14 cellular contexts compared by ENCODE assay signal in the genomic region with DNA sequence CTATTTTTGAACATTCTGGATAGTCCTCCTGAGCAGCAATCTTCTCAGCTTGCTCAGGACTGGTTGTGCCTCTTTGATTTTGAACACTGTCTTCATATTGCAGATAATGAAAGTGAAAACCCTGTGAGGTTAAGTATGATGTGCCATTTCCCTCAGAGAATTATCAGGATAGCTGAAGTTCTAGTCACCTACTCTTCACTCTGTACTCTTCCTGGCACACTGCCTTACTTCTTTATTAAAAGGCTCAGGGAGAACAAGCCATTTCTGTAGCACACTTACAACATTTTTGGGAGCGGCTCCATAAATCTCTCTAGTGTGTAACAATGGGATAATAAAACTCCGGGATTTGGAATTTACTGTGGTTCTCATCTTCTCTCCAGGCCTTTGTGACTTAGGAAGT. TPM values are rescaled to one million over a fixed set of nuclear protein-coding genes. Genes with fewer than 3 reads are reported as not detected.
DNase-seq lines count a peak whose midpoint lies in the region; ATAC-seq and TF ChIP-seq lines count a peak whose summit lies in the region.
"Had no signal": no experiment of that assay in that cellular context is flagged by ENCODE, and none has a peak within 500 bp of the region (broad histone marks: within the 10 kb centered on the region; RNA-seq: fewer than 3 reads in every experiment).

No MANE protein-coding gene starts in this region.

- DNase-seq in ELR (ENCODE audit: low read depth): peak; percentile 15
- peak; percentile 38 for DNase-seq in MM.1S
- DNase-seq in iris pigment epithelial cell (ENCODE audit: low read depth): peak; percentile 7
- DNase-seq in DMS114 treated with DMSO at 0.1 percent for 48 hours (lab: John Stamatoyannopoulos, UW; ENCODE audit: unreplicated experiment): no peak
- DNase-seq in NOMO-1 treated with dmso at 0.1 percent for 144 hours (lab: John Stamatoyannopoulos, UW; ENCODE audit: unreplicated experiment): no peak
- DNase-seq in thyroid gland: no peak
- DNase-seq in NCI-H526 (lab: John Stamatoyannopoulos, UW): no peak
- DNase-seq: activated CD4-positive, alpha-beta T cell treated with anti-CD3 and anti-CD28 coated beads for 4 hours; activated T-cell treated with anti-CD3 and anti-CD28 coated beads, Interleukin-2, amount 50 U/mL, for 4 hours; colonic mucosa; NCI-H1092 treated with DMSO at 0.1 percent for 48 hours; pancreas; T-helper 17 cell had no signal

- H3K4me3 ChIP-seq in MM.1S (ENCODE audit: low read length): no peak overlapping the region
- H3K4me3 ChIP-seq in thyroid gland (replicated peaks in 1 of 3): no peak overlapping the region
- H3K4me3 ChIP-seq: colonic mucosa, pancreas had no signal

- H2AFZ ChIP-seq in MM.1S (ENCODE audit: low read length): peak overlapping the region; percentile 58

- H3K27ac ChIP-seq in MM.1S (ENCODE audit: low read length) (no peak overlapping the region), thyroid gland (no peak overlapping the region)
- H3K27ac ChIP-seq: colonic mucosa, pancreas had no signal

- H4K20me1 ChIP-seq in MM.1S (ENCODE audit: insufficient read depth, low read length): no peaks in the 10 kb centered on the region

- no peaks in the 10 kb centered on the region for H3K79me2 ChIP-seq in MM.1S (ENCODE audit: low read length)

- TF ChIP-seq CTCF in MM.1S (IDR thresholded peaks at IDR 0.05; ENCODE audit: low read length): no peak
- no peak for TF ChIP-seq CTCF in thyroid gland (IDR thresholded peaks at IDR 0.05)

- no peak for TF ChIP-seq POLR2A in thyroid gland (IDR thresholded peaks at IDR 0.05)

- H3K4me2 ChIP-seq in MM.1S (ENCODE audit: low read depth, low read length): peak overlapping the region; percentile 35; the same call in 1 of the 2 replicates

- WGBS in thyroid gland, 2 donors: 74 to 79% methylated on average over 2 of the region's 2 CpGs

- H3K27me3 ChIP-seq in MM.1S (replicated peaks; ENCODE audit: insufficient read depth, low read length) (no peaks in the 10 kb centered on the region), thyroid gland (no peaks in the 10 kb centered on the region)
- H3K27me3 ChIP-seq: colonic mucosa, pancreas had no signal

- H3K4me1 ChIP-seq in MM.1S (ENCODE audit: low read length): no peaks in the 10 kb centered on the region
- H3K4me1 ChIP-seq in thyroid gland: no peaks in the 10 kb centered on the region
- H3K4me1 ChIP-seq: colonic mucosa, pancreas had no signal

- H3K9me2 ChIP-seq in MM.1S (replicated peaks; ENCODE audit: insufficient read depth, low read length): no peaks in the 10 kb centered on the region

- no peak overlapping the region for H3K9ac ChIP-seq in MM.1S (ENCODE audit: low read length)

- peak; percentile 63 for ATAC-seq in GM19395 (IDR thresholded peaks at IDR 0.05; ENCODE audit: unreplicated experiment)
- ATAC-seq: activated T-cell treated with anti-CD3 and anti-CD28 coated beads, Interleukin-2, amount 50 U/mL, for 4 hours; pancreas; T-helper 17 cell had no signal

- intact Hi-C loops in thyroid gland (cut with DNase I): no loop called here

- no peaks in the 10 kb centered on the region for H3F3A ChIP-seq in MM.1S (ENCODE audit: insufficient read depth, low read length)

- H3K36me3 ChIP-seq in MM.1S (replicated peaks; ENCODE audit: insufficient read depth, low read length) (no peaks in the 10 kb centered on the region), thyroid gland (no peaks in the 10 kb centered on the region)
- H3K36me3 ChIP-seq: colonic mucosa, pancreas had no signal

- H3K9me3 ChIP-seq in MM.1S (replicated peaks; ENCODE audit: insufficient read depth, low read length) (no peaks in the 10 kb centered on the region), thyroid gland (no peaks in the 10 kb centered on the region)
- H3K9me3 ChIP-seq: colonic mucosa, pancreas had no signal

RNA-seq across cellular contexts. Expression of gene LDHB, which starts 53.3 kb away (rescaled TPM):
- 100 to 1,000 TPM; 338 to 531 (median 407) TPM for total RNA-seq in thyroid gland

Comparison
In these comparisons a context has a peak if more than half of its experiments do, and no peak if none do; other contexts are left out.
1. DNase-seq: peak in ELR (single experiment), MM.1S (single experiment) and iris pigment epithelial cell (single experiment); none in DMS114 treated with DMSO at 0.1 percent for 48 hours (single experiment), NOMO-1 treated with dmso at 0.1 percent for 144 hours (single experiment), thyroid gland (0 of 2) and NCI-H526 (0 of 2).